In the genomic region with DNA sequence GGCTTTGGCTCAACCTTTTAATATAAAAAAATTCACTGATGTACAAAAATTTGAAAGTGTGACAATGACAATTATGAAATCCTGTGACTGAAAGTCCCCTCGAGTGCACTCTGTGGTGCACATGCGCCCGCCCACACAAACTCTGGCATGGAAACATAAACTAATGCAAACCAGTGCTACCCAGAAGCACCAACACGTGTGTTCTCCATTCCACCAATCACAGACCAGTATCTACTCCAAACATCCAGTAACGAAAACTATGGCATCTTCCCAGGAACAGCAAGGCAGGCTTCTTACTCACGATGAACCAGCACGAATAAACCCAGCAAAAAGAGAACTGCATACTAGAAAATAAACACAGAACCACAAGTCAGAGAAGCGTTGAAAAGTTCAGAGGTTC, we compare ENCODE assay signal across 12 cellular contexts. TPM values are rescaled to one million over a fixed set of nuclear protein-coding genes. Genes with fewer than 3 reads are reported as not detected.
DNase-seq lines count a peak whose midpoint lies in the region; ATAC-seq and TF ChIP-seq lines count a peak whose summit lies in the region.
"Had no signal": no experiment of that assay in that cellular context is flagged by ENCODE, and none has a peak within 500 bp of the region (broad histone marks: within the 10 kb centered on the region; RNA-seq: fewer than 3 reads in every experiment).

No MANE protein-coding gene starts in this region.

- no peak overlapping the region for H3K4me2 ChIP-seq in IMR-90 (ENCODE audit: low read depth, low read length)

- no peak overlapping the region for H2AK9ac ChIP-seq in IMR-90 (replicated peaks; ENCODE audit: low read depth, low read length, poor library complexity)

- H4K20me1 ChIP-seq in IMR-90 (ENCODE audit: insufficient read depth, low read length), result peaks cover 5% of the 10 kb centered on the region; the same call in 1 of the 2 replicates

- no peak overlapping the region for H3K9ac ChIP-seq in IMR-90 (ENCODE audit: low read depth, low read length)

- POLR2A ChIA-PET in CD4-positive, alpha-beta memory T cell (lab: Charles Lee; ENCODE audit: partially characterized antibody), result interaction anchor here (0.8 to 1.1 kb wide), 3 partner anchors 15 to 78 kb away, joined by 3 to 4 read pairs (median 3); partner anchors contain the start of genes SEC11A and WDR73
- POLR2A ChIA-PET in IMR-90 (lab: Charles Lee; ENCODE audit: unreplicated experiment) (no interaction called here), HEK293T (lab: Yijun Ruan, JAX) (no interaction called here)

- H3K27ac ChIP-seq in CD4-positive, alpha-beta memory T cell (ENCODE audit: low read depth, low read length), result no peak overlapping the region
- H3K27ac ChIP-seq in IMR-90 (ENCODE audit: insufficient read depth, low read length) (no peak overlapping the region), body of pancreas (peak overlapping the region in 3 of 4 donors; percentile 14 to 65 (median 55)), foreskin keratinocyte (no peak overlapping the region)
- H3K27ac ChIP-seq: gastroesophageal sphincter had no signal

- no peak overlapping the region for H2BK20ac ChIP-seq in IMR-90 (ENCODE audit: low read depth, low read length)

- no peaks in the 10 kb centered on the region for H3K9me3 ChIP-seq in CD4-positive, alpha-beta memory T cell (ENCODE audit: control insufficient read depth in 1 of 2, low read length in 2 of 2)
- H3K9me3 ChIP-seq in IMR-90 (ENCODE audit: control insufficient read depth, insufficient read depth, low read length) (no peaks in the 10 kb centered on the region), body of pancreas (no peaks in the 10 kb centered on the region)
- H3K9me3 ChIP-seq: gastroesophageal sphincter had no signal

- H2AFZ ChIP-seq in IMR-90 (replicated peaks; ENCODE audit: low read length, poor library complexity), result no peak overlapping the region

- WGBS in IMR-90 (ENCODE audit: extremely low coverage in 2 of 2, insufficient read length in 1 of 2), 2 experiments, result 70% methylated on average over 3 of the region's 8 CpGs; no CpG with 5 or more reads in 1 of the 2 experiments
- WGBS in body of pancreas, 2 donors, result 85 to 87% methylated on average over 8 of the region's 8 CpGs

- H3K36me3 Mint-ChIP-seq in CD4-positive, alpha-beta memory T cell, result peaks cover 35 to 69% of the 10 kb centered on the region in 2 donors

- dilution Hi-C loops in IMR-90 (cut with HindIII; ENCODE audit: low sequenced_read_pairs, unreplicated experiment), result no loop called here

- ATAC-seq in IMR-90 (ENCODE audit: low read depth) (no peak), body of pancreas (no peak), foreskin keratinocyte (no peak)
- ATAC-seq: gastroesophageal sphincter; naive thymus-derived CD8-positive, alpha-beta T cell had no signal

- DNase-seq in CD4-positive, alpha-beta memory T cell, result no peak
- DNase-seq in IMR-90 (peak; percentile 49), body of pancreas (no peak), NCI-H510A (lab: John Stamatoyannopoulos, UW) (no peak), foreskin keratinocyte (no peak), HEK293T (ENCODE audit: extremely low spot score) (no peak)
- DNase-seq in stimulated activated CD4-positive, alpha-beta T cell treated with anti-CD3 and anti-CD28 coated beads, Interleukin-4, amount 100 ng/mL, for 48 hours (ENCODE audit: low read depth in 2 of 2), result peak; percentile 40 to 44
- DNase-seq: naive thymus-derived CD8-positive, alpha-beta T cell; NCI-H1092; NCI-H526 treated with DMSO at 0.1 percent for 48 hours; SHP77 had no signal

- peak overlapping the region; percentile 26; the same call in 1 of the 2 replicates for H3K4ac ChIP-seq in IMR-90 (ENCODE audit: low read depth, low read length)

- H4K5ac ChIP-seq in IMR-90 (ENCODE audit: low read depth, low read length), result no peak overlapping the region

- H3K79me1 ChIP-seq in IMR-90 (ENCODE audit: low read depth in 1 of 2, low read length in 2 of 2), result peaks cover 23 to 52% of the 10 kb centered on the region in 2 experiments; a peak in 3 of 4 replicates

- no peak overlapping the region for H2BK120ac ChIP-seq in IMR-90 (ENCODE audit: low read depth, low read length)

- in situ Hi-C loops in IMR-90 (cut with MboI; ENCODE audit: low sequenced_read_pairs), result no loop called here

- TF ChIP-seq CTCF in IMR-90 (conservative IDR thresholded peaks at IDR 0.05; ENCODE audit: low read depth, low read length) (no peak), body of pancreas (IDR thresholded peaks at IDR 0.05) (no peak), foreskin keratinocyte (conservative IDR thresholded peaks at IDR 0.05) (no peak)

- no peak overlapping the region for H4K8ac ChIP-seq in IMR-90 (ENCODE audit: low read depth in 2 of 2, low read length in 2 of 2)

- no peak for TF ChIP-seq POLR2A in IMR-90 (IDR thresholded peaks at IDR 0.05; ENCODE audit: low read depth, low read length)
- TF ChIP-seq POLR2A in body of pancreas (IDR thresholded peaks at IDR 0.05), result no peak

- no peak overlapping the region for H3K4me3 Mint-ChIP-seq in CD4-positive, alpha-beta memory T cell
- H3K4me3 Mint-ChIP-seq: naive thymus-derived CD8-positive, alpha-beta T cell had no signal

- peaks cover 22% of the 10 kb centered on the region for H3K36me3 ChIP-seq in CD4-positive, alpha-beta memory T cell (ENCODE audit: insufficient read depth, low read length)
- H3K36me3 ChIP-seq in IMR-90 (ENCODE audit: control insufficient read depth, insufficient read depth, low read length) (peaks cover 19% of the 10 kb centered on the region), body of pancreas (replicated peaks in 1 of 2; ENCODE audit: insufficient read depth in 1 of 2, low read depth in 2 of 2) (peaks cover 0 to 12% of the 10 kb centered on the region in 2 donors)

- no peak overlapping the region for H3K4me3 ChIP-seq in CD4-positive, alpha-beta memory T cell (ENCODE audit: low read length in 2 of 2)
- no peak overlapping the region for H3K4me3 ChIP-seq in IMR-90 (ENCODE audit: insufficient read depth, low read depth, low read length)
- H3K4me3 ChIP-seq in body of pancreas, result no peak overlapping the region
- H3K4me3 ChIP-seq: gastroesophageal sphincter had no signal

- no peak overlapping the region for H2AK5ac ChIP-seq in IMR-90 (ENCODE audit: low read depth, low read length)

- peak overlapping the region in 5 of 7 donors; percentile 5 to 77 (median 54) for H3K27ac Mint-ChIP-seq in CD4-positive, alpha-beta memory T cell

- BruUV-seq in IMR-90 (replicated peaks; lab: Mats Ljungman, UMichigan), result TSS peak; percentile 88

- no peaks in the 10 kb centered on the region for H3K27me3 ChIP-seq in CD4-positive, alpha-beta memory T cell (ENCODE audit: insufficient read depth, low read length)
- no peaks in the 10 kb centered on the region for H3K27me3 ChIP-seq in IMR-90 (ENCODE audit: control insufficient read depth, insufficient read depth, low read length)
- no peaks in the 10 kb centered on the region for H3K27me3 ChIP-seq in body of pancreas
- no peaks in the 10 kb centered on the region for H3K27me3 ChIP-seq in foreskin keratinocyte
- H3K27me3 ChIP-seq: gastroesophageal sphincter had no signal

- peaks cover 0 to 9% (median under 1%) of the 10 kb centered on the region in 4 donors for H3K4me1 Mint-ChIP-seq in CD4-positive, alpha-beta memory T cell

- no peaks in the 10 kb centered on the region for H3K9me3 Mint-ChIP-seq in CD4-positive, alpha-beta memory T cell
- H3K9me3 Mint-ChIP-seq: naive thymus-derived CD8-positive, alpha-beta T cell had no signal

- H3K56ac ChIP-seq in IMR-90 (ENCODE audit: extremely low read depth, insufficient read depth, low read length), result no peak overlapping the region

- H3K4me1 ChIP-seq in CD4-positive, alpha-beta memory T cell (ENCODE audit: insufficient read depth, low read length), result no peaks in the 10 kb centered on the region
- H3K4me1 ChIP-seq in IMR-90 (ENCODE audit: control insufficient read depth, insufficient read depth, low read length) (peaks cover 10% of the 10 kb centered on the region), body of pancreas (peaks cover 6% of the 10 kb centered on the region), foreskin keratinocyte (no peaks in the 10 kb centered on the region)
- H3K4me1 ChIP-seq: gastroesophageal sphincter had no signal

- H3K23ac ChIP-seq in IMR-90 (ENCODE audit: low read depth, low read length), result 0 out of 2 replicates have a peak overlapping the region, but pooled peaks have one; percentile 44

- no peak overlapping the region for H3K18ac ChIP-seq in IMR-90 (ENCODE audit: low read depth, low read length)

- no peak overlapping the region for H3K14ac ChIP-seq in IMR-90 (replicated peaks; ENCODE audit: low read depth, low read length)

- no peak overlapping the region for H2BK5ac ChIP-seq in IMR-90 (ENCODE audit: low read depth, low read length, poor library complexity, severe bottlenecking)

- H3K27me3 Mint-ChIP-seq in CD4-positive, alpha-beta memory T cell, result no peaks in the 10 kb centered on the region
- H3K27me3 Mint-ChIP-seq: naive thymus-derived CD8-positive, alpha-beta T cell had no signal

- intact Hi-C loops in CD4-positive, alpha-beta memory T cell (cut with micrococcal nuclease), result no loop called here
- intact Hi-C loops in IMR-90 (cut with micrococcal nuclease), result loop anchor here (5.0 kb wide), 1 partner anchor 48 kb away; the partner anchor contains the start of gene SEC11A
- intact Hi-C loops in body of pancreas (cut with DNase I), result no loop called here

- H3K9me1 ChIP-seq in IMR-90 (ENCODE audit: insufficient read depth, low read length), result peaks cover 17% of the 10 kb centered on the region

- no peak overlapping the region for H4K91ac ChIP-seq in IMR-90 (ENCODE audit: insufficient read depth, low read depth, low read length)

- CTCF ChIA-PET in CD4-positive, alpha-beta memory T cell (lab: Charles Lee; ENCODE audit: partially characterized antibody), result no interaction called here
- CTCF ChIA-PET in IMR-90 (lab: Yijun Ruan, JAX) (no interaction called here), HEK293T (lab: Yijun Ruan, JAX) (no interaction called here)

- no peak overlapping the region for H2BK15ac ChIP-seq in IMR-90 (ENCODE audit: low read depth, low read length)

- TF ChIP-seq RAD21 in IMR-90 (IDR thresholded peaks at IDR 0.05; ENCODE audit: low read length), result no peak

RNA-seq across cellular contexts. Expression of gene NMB, which starts 11.7 kb away (rescaled TPM):
- total RNA-seq in CD4-positive, alpha-beta memory T cell, result 1 to 10 TPM; 2.4 to 2.5 TPM
- 1 to 10 TPM; 4.0 to 4.1 TPM for polyA plus RNA-seq in CD4-positive, alpha-beta memory T cell
- total RNA-seq in IMR-90 (2012; rRNA removed) (1.3 and 1.4 TPM in 2 replicates), body of pancreas (1 to 10 TPM; 6.3 to 8.8 TPM), foreskin keratinocyte (9.0 and 12.7 TPM in 2 replicates)
- polyA plus RNA-seq in IMR-90 (2012; rRNA removed) (3.8 and 5.1 TPM in 2 replicates), foreskin keratinocyte (13.0 and 18.6 TPM in 2 replicates)
- 1.8 and 5.9 TPM in 2 replicates for polyA plus RNA-seq in IMR-90 (2012; cell fraction: cytosol; rRNA removed)
- polyA plus RNA-seq in IMR-90 (2012; cell fraction: nucleus; rRNA removed; ENCODE audit: low replicate concordance), result 1.3 and 2.6 TPM in 2 replicates

RNA-seq across cellular contexts. Expression of gene WDR73, which starts 15.6 kb away (rescaled TPM):
- 10 to 100 TPM; 39.4 to 42.5 TPM for total RNA-seq in CD4-positive, alpha-beta memory T cell
- polyA plus RNA-seq in CD4-positive, alpha-beta memory T cell, result 10 to 100 TPM; 13.3 to 18.4 TPM
- total RNA-seq in IMR-90 (2012; rRNA removed) (18.6 and 25.5 TPM in 2 replicates), body of pancreas (10 to 100 TPM; 21.1 to 25.4 TPM), foreskin keratinocyte (19.0 and 22.6 TPM in 2 replicates)
- polyA plus RNA-seq in IMR-90 (2012; rRNA removed) (18.8 and 21.5 TPM in 2 replicates), foreskin keratinocyte (14.7 and 15.9 TPM in 2 replicates)
- polyA plus RNA-seq in IMR-90 (2012; cell fraction: cytosol; rRNA removed), result 10.0 and 14.8 TPM in 2 replicates
- 56.1 and 58.7 TPM in 2 replicates for polyA plus RNA-seq in IMR-90 (2012; cell fraction: nucleus; rRNA removed; ENCODE audit: low replicate concordance)

RNA-seq across cellular contexts. Expression of gene SEC11A, which starts 46.2 kb away (rescaled TPM):
- 10 to 100 TPM; 85.0 to 86.8 TPM for total RNA-seq in CD4-positive, alpha-beta memory T cell
- polyA plus RNA-seq in CD4-positive, alpha-beta memory T cell, result 100 to 1,000 TPM; 129 to 168 TPM
- 62.4 and 233 TPM in 2 replicates for total RNA-seq in IMR-90 (2012; rRNA removed)
- 91.8 and 108 TPM in 2 replicates for polyA plus RNA-seq in IMR-90 (2012; rRNA removed)
- 25.8 and 29.3 TPM in 2 replicates for polyA plus RNA-seq in IMR-90 (2012; cell fraction: cytosol; rRNA removed)
- 9.2 and 24.9 TPM in 2 replicates for polyA plus RNA-seq in IMR-90 (2012; cell fraction: nucleus; rRNA removed; ENCODE audit: low replicate concordance)
- total RNA-seq in body of pancreas, result 10 to 100 TPM; 83.8 to 89.3 TPM
- total RNA-seq in foreskin keratinocyte, result 127 and 135 TPM in 2 replicates
- 141 and 143 TPM in 2 replicates for polyA plus RNA-seq in foreskin keratinocyte

Comparison
In these comparisons a context has a peak if more than half of its experiments do, and no peak if none do; other contexts are left out.
1. DNase-seq: peak in IMR-90 (single experiment) and stimulated activated CD4-positive, alpha-beta T cell treated with anti-CD3 and anti-CD28 coated beads, Interleukin-4, amount 100 ng/mL, for 48 hours (2 of 2); none in CD4-positive, alpha-beta memory T cell (0 of 5), body of pancreas (0 of 4), NCI-H510A (single experiment), foreskin keratinocyte (0 of 2) and HEK293T (single experiment).
2. H3K27ac ChIP-seq: peak in body of pancreas (3 of 4); none in CD4-positive, alpha-beta memory T cell (single experiment), IMR-90 (single experiment) and foreskin keratinocyte (single experiment).